In genomic region chr12:56593909-56594621, GRCh38 we compare ENCODE assay signal across 8 cellular contexts. TPM values are rescaled to one million over a fixed set of nuclear protein-coding genes. Genes with fewer than 3 reads are reported as not detected.
DNase-seq lines count a peak whose midpoint lies in the region; ATAC-seq, FAIRE-seq and TF ChIP-seq lines count a peak whose summit lies in the region.

No MANE protein-coding gene starts in this region.

- H3K4me3 Mint-ChIP-seq in glutamatergic neuron (ENCODE audit: unreplicated experiment) = peak overlapping the region; percentile 17

- H3K27ac Mint-ChIP-seq in glutamatergic neuron (ENCODE audit: unreplicated experiment) = peak overlapping the region; percentile 31

- no peaks in the 10 kb centered on the region for H3K36me3 Mint-ChIP-seq in glutamatergic neuron (ENCODE audit: unreplicated experiment)

- no peak for ATAC-seq in GM18873 (IDR thresholded peaks at IDR 0.05; ENCODE audit: low FRiP score, unreplicated experiment)

- peaks cover 12% of the 10 kb centered on the region for H3K36me3 ChIP-seq in GM06990 (ENCODE audit: control insufficient read depth, insufficient read depth, low read length)

- peaks cover 16% of the 10 kb centered on the region for H3K27me3 Mint-ChIP-seq in glutamatergic neuron (ENCODE audit: unreplicated experiment)

- H3K27me3 ChIP-seq in GM06990 (replicated peaks; ENCODE audit: control insufficient read depth, insufficient read depth, low read length) = no peaks in the 10 kb centered on the region

- TF ChIP-seq CTCF in GM06990 (IDR thresholded peaks at IDR 0.05; ENCODE audit: insufficient read depth, low read length, poor library complexity, severe bottlenecking) (peak; percentile 80), LNCaP clone FGC (IDR thresholded peaks at IDR 0.05; ENCODE audit: control insufficient read depth, extremely low read depth, insufficient read depth) (peak; percentile 81), glutamatergic neuron (IDR thresholded peaks at IDR 0.05; ENCODE audit: partially characterized antibody, unreplicated experiment) (peak; percentile 80)

- no peak for DNase-seq in GM06990 (ENCODE audit: extremely low read depth, insufficient read length)
- DNase-seq in LNCaP clone FGC (ENCODE audit: low read depth) = peak; percentile 7
- DNase-seq in SK-N-DZ (ENCODE audit: low spot score) = peak; percentile 69
- DNase-seq in activated naive CD4-positive, alpha-beta T cell treated with anti-CD3 and anti-CD28 coated beads, Interleukin-2, amount 50 U/mL, for 16 hours = peak; percentile 67
- DNase-seq in glutamatergic neuron = peak; percentile 73
- peak; percentile 82 for DNase-seq in posterior vena cava (ENCODE audit: low spot score)
- DNase-seq in urothelium cell line (ENCODE audit: low spot score) = peak; percentile 75

- peaks cover 14% of the 10 kb centered on the region for H3K4me1 Mint-ChIP-seq in glutamatergic neuron (ENCODE audit: low read depth, unreplicated experiment)

- intact Hi-C loops in posterior vena cava (cut with DNase I) = no loop called here

- FAIRE-seq in urothelium cell line (lab: Jason Lieb, UNC) = no peak

- peaks cover 4% of the 10 kb centered on the region for H3K9me3 Mint-ChIP-seq in glutamatergic neuron (ENCODE audit: unreplicated experiment)

- no peak overlapping the region for H3K4me3 ChIP-seq in GM06990 (replicated peaks; ENCODE audit: low read depth, low read length)
- no peak overlapping the region for H3K4me3 ChIP-seq in LNCaP clone FGC (ENCODE audit: low read depth, low read length)

RNA-seq across cellular contexts. Expression of gene BAZ2A, which starts 36.1 kb away (rescaled TPM):
- polyA plus RNA-seq in SK-N-DZ (2014; cell fraction: cytosol; rRNA removed) = 13.4 and 19.9 TPM in 2 replicates
- 25.0 and 59.3 TPM in 2 replicates for polyA plus RNA-seq in SK-N-DZ (2014; cell fraction: nucleus; rRNA removed)
- total RNA-seq in glutamatergic neuron (ENCODE audit: unreplicated experiment) (196 TPM), posterior vena cava (10 to 100 TPM; 48.7 to 66.3 TPM)

RNA-seq across cellular contexts. Expression of gene ATP5F1B, which starts 51.7 kb away (rescaled TPM):
- 892 and 940 TPM in 2 replicates for polyA plus RNA-seq in SK-N-DZ (2014; cell fraction: cytosol; rRNA removed)
- polyA plus RNA-seq in SK-N-DZ (2014; cell fraction: nucleus; rRNA removed) = 611 and 648 TPM in 2 replicates
- total RNA-seq in glutamatergic neuron (ENCODE audit: unreplicated experiment) (735 TPM), posterior vena cava (100 to 1,000 TPM; 363 to 368 TPM)
